ENCODE assay signal across 8 cellular contexts in the genomic region with DNA sequence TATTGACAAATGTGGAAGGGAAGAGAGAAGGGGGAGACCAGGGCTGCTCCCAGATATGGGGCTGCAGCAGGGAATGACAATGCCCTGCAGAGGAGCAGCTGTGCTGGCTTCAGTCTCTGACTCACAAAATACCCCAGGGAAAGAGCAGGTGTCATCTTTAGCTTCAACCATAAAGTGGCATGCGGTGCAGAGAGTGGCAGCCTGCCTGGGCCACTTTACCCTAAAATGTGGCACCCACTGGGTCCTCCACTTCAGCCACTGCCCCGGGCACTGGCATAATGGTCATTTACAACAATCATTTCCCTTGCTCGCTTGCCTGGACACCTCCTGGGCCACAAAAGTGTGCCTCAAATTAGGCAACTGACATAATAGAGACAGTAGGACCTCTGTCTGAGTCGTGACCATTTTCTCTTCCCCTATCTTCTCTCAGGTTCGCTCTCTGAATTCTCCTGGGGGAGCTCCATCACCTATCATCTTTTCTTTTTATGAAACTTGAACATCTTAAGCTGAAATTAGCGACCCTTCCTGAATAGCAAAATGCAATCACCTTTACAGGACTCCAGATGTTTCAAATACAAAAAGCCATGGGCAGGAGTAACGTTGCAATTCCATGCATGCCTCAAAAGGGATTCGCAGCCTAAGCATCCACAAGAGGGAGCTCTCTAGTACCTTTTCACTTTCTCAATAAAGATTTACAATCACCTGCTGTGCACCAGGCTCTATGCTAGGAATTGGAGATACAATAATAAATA.
A peak's percentile ranks its signal among the peaks of the same experiment; 100 is the strongest.
DNase-seq lines count a peak whose midpoint lies in the region; ATAC-seq and TF ChIP-seq lines count a peak whose summit lies in the region.
"Had no signal": no experiment of that assay in that cellular context is flagged by ENCODE, and none has a peak within 500 bp of the region (broad histone marks: within the 10 kb centered on the region; RNA-seq: fewer than 3 reads in every experiment).

No MANE protein-coding gene starts in this region.

- DNase-seq in EH (ENCODE audit: low read depth): peak; percentile 41
- DNase-seq in NCI-H345 (lab: John Stamatoyannopoulos, UW): peak; percentile 88
- DNase-seq in activated naive CD4-positive, alpha-beta T cell treated with anti-CD3 and anti-CD28 coated beads, Interleukin-2, amount 50 U/mL, for 72 hours (ENCODE audit: low spot score in 2 of 2): peak in 1 of 2 donors; percentile 32
- DNase-seq in immature natural killer cell: peak; percentile 3 to 28 (median 7)
- peak; percentile 32 for DNase-seq in stomach

- no peak for TF ChIP-seq POLR2A in stomach (IDR thresholded peaks at IDR 0.05)

- no peak overlapping the region for H3K27ac Mint-ChIP-seq in activated naive CD4-positive, alpha-beta T cell treated with anti-CD3 and anti-CD28 coated beads, Interleukin-2, amount 50 U/mL, for 72 hours
- no peak overlapping the region for H3K27ac Mint-ChIP-seq in immature natural killer cell

- H3K27me3 ChIP-seq in stomach: peaks cover 0 to 5% (median 0%) of the 10 kb centered on the region in 3 donors

- no peak overlapping the region for H3K4me3 Mint-ChIP-seq in immature natural killer cell
- H3K4me3 Mint-ChIP-seq: central memory CD8-positive, alpha-beta T cell had no signal

- ATAC-seq in GM21360 (IDR thresholded peaks at IDR 0.05; ENCODE audit: unreplicated experiment): peak; percentile 73
- ATAC-seq in HG03469 (IDR thresholded peaks at IDR 0.05; ENCODE audit: unreplicated experiment): peak; percentile 46
- peak; percentile 31 to 50 for ATAC-seq in activated naive CD4-positive, alpha-beta T cell treated with anti-CD3 and anti-CD28 coated beads, Interleukin-2, amount 50 U/mL, for 72 hours

- H3K36me3 ChIP-seq in stomach: no peaks in the 10 kb centered on the region

- 40 to 49% (median 44%) methylated on average over 8 of the region's 8 CpGs for WGBS in stomach, 5 donors

- H3K27me3 Mint-ChIP-seq in immature natural killer cell (ENCODE audit: low read depth in 3 of 3): peaks cover 0 to 7% (median 4%) of the 10 kb centered on the region in 3 donors

- TF ChIP-seq EP300 in stomach (IDR thresholded peaks at IDR 0.05): no peak

- H3K4me1 Mint-ChIP-seq in immature natural killer cell: no peaks in the 10 kb centered on the region
- H3K4me1 Mint-ChIP-seq: central memory CD8-positive, alpha-beta T cell had no signal

- no peak overlapping the region for H3K4me3 ChIP-seq in stomach

- H3K9me3 Mint-ChIP-seq in activated naive CD4-positive, alpha-beta T cell treated with anti-CD3 and anti-CD28 coated beads, Interleukin-2, amount 50 U/mL, for 72 hours: no peaks in the 10 kb centered on the region
- peaks cover 0 to 4% (median 0%) of the 10 kb centered on the region in 6 donors for H3K9me3 Mint-ChIP-seq in immature natural killer cell
- H3K9me3 Mint-ChIP-seq: central memory CD8-positive, alpha-beta T cell had no signal

- H3K36me3 Mint-ChIP-seq in activated naive CD4-positive, alpha-beta T cell treated with anti-CD3 and anti-CD28 coated beads, Interleukin-2, amount 50 U/mL, for 72 hours: no peaks in the 10 kb centered on the region
- H3K36me3 Mint-ChIP-seq in immature natural killer cell: no peaks in the 10 kb centered on the region

- H3K27ac ChIP-seq in stomach: no peak overlapping the region

- no peaks in the 10 kb centered on the region for H3K9me3 ChIP-seq in stomach

- TF ChIP-seq CTCF in stomach (IDR thresholded peaks at IDR 0.05): peak in 5 of 7 experiments; percentile 30 to 61 (median 48)

- peaks cover 0 to 3% (median 0%) of the 10 kb centered on the region in 4 donors for H3K4me1 ChIP-seq in stomach

- intact Hi-C loops in stomach (cut with DNase I; ENCODE audit: low total_unique reads): no loop called here
